8 cellular contexts compared by ENCODE assay signal in the genomic region with DNA sequence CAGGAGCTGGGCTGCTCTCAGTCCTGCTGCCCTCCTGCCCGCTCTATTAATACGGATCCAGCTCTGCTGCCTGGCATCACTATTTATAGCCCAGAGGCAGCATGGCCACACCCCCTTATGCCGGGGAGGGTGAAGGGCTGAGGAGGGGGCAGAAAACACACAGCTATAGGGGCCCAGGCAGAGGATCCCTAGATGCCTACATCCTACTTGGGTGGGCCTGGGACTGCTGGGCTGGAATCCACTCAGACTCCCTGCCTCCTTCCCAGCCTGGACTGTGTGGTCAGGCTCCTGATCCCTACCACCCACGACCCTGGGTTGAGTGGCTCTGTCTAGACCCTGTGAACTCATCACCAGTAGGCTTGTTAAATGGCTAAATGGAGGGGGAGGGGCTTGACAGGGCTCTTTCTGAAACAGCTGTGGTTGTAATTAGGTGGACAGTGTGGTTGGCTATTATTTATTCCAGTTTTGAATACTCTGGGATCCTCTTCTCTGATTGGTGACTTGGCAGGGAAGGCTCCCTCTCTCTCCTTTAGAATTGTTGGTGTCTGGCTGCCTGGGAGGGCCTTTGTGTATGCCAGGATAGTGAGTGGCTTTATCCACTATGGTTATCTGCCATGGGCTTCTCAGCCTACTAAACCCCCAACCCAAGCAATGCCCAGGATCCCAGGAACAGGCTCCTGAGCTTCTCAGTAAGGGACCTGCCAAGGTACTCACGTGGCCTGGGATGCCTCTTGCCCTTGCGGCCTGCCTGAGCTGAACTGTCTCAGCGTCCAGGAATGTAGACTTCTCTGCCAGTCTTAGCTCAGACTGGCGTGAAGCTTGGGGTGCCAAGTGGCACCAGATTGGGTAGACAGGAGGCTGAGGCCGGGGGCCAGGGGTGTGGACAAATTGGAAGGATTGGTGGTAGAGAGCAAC. TPM values are rescaled to one million over a fixed set of nuclear protein-coding genes. Genes with fewer than 3 reads are reported as not detected.
DNase-seq lines count a peak whose midpoint lies in the region; ATAC-seq and TF ChIP-seq lines count a peak whose summit lies in the region.

No MANE protein-coding gene starts in this region.

- ATAC-seq in Panc1 (peak; percentile 36; the same call in 1 of the 2 replicates), HG02840 (IDR thresholded peaks at IDR 0.05; ENCODE audit: low FRiP score, unreplicated experiment) (no peak)
- no peak for ATAC-seq in activated CD8-positive, alpha-beta T cell treated with anti-CD3 and anti-CD28 coated beads for 36 hours

- TF ChIP-seq CTCF in Panc1 (IDR thresholded peaks at IDR 0.05), result no peak
- TF ChIP-seq CTCF in osteoblast (IDR thresholded peaks at IDR 0.05; ENCODE audit: extremely low read depth, low read depth, low read length), result no peak
- TF ChIP-seq CTCF in activated CD8-positive, alpha-beta T cell treated with anti-CD3 and anti-CD28 coated beads for 36 hours (IDR thresholded peaks at IDR 0.05), result no peak

- H3K4me1 Mint-ChIP-seq in activated T-helper 2 cell treated with anti-CD3 and anti-CD28 coated beads, Interferon-gamma antibody, Interleukin-2, Interleukin-4, amounts not matched to agents 10 μg/mL and 5 μg/mL and 100 μg/mL, durations not matched to agents 14 hours and 24 hours and 36 hours (ENCODE audit: low read depth), result peaks cover 8% of the 10 kb centered on the region
- H3K4me1 Mint-ChIP-seq in activated CD8-positive, alpha-beta T cell treated with anti-CD3 and anti-CD28 coated beads for 36 hours (ENCODE audit: low read depth), result peaks cover 9% of the 10 kb centered on the region

- H3K27me3 Mint-ChIP-seq in activated T-helper 2 cell treated with anti-CD3 and anti-CD28 coated beads, Interferon-gamma antibody, Interleukin-2, Interleukin-4, amounts not matched to agents 10 μg/mL and 5 μg/mL and 100 μg/mL, durations not matched to agents 14 hours and 24 hours and 36 hours (ENCODE audit: low read depth), result peaks cover 12% of the 10 kb centered on the region
- H3K27me3 Mint-ChIP-seq in activated CD8-positive, alpha-beta T cell treated with anti-CD3 and anti-CD28 coated beads for 36 hours, result peaks cover 14% of the 10 kb centered on the region

- H3K27ac ChIP-seq in Panc1 (ENCODE audit: low read length), result peak overlapping the region; percentile 96
- peak overlapping the region; percentile 96 for H3K27ac ChIP-seq in osteoblast (ENCODE audit: low read depth, low read length)

- 0 out of 2 replicates have a peak, but pooled peaks cover 3% of the 10 kb centered on the region for H3K36me3 ChIP-seq in Panc1 (ENCODE audit: control insufficient read depth, insufficient read depth, low read length)
- peaks cover 36% of the 10 kb centered on the region for H3K36me3 ChIP-seq in osteoblast (ENCODE audit: insufficient read depth, low read length)

- DNase-seq in HCEC 1CT, result peak; percentile 71
- DNase-seq in Panc1 (ENCODE audit: low read depth, low spot score), result no peak
- peak; percentile 83 for DNase-seq in fibroblast of gingiva (ENCODE audit: low read depth)
- DNase-seq in osteoblast (ENCODE audit: insufficient read length, low spot score, missing footprints), result peak; percentile 96
- no peak for DNase-seq in activated CD8-positive, alpha-beta memory T cell treated with anti-CD3 and anti-CD28 coated beads, Interleukin-2, amount 50 U/mL, for 4 hours
- no peak for DNase-seq in activated T-helper 2 cell treated with anti-CD3 and anti-CD28 coated beads, Interferon-gamma antibody, Interleukin-2, Interleukin-4, amounts not matched to agents 10 μg/mL and 5 μg/mL and 100 μg/mL, durations not matched to agents 14 hours and 24 hours and 36 hours (ENCODE audit: low spot score)
- DNase-seq in activated CD8-positive, alpha-beta T cell treated with anti-CD3 and anti-CD28 coated beads for 36 hours, result no peak

- no peaks in the 10 kb centered on the region for H3K9me3 ChIP-seq in Panc1 (ENCODE audit: control insufficient read depth, insufficient read depth, low read depth, low read length)
- no peaks in the 10 kb centered on the region for H3K9me3 ChIP-seq in osteoblast (ENCODE audit: low read depth, low read length)

- peaks cover 21% of the 10 kb centered on the region for H4K20me1 ChIP-seq in osteoblast (ENCODE audit: insufficient read depth, low read length)

- peak overlapping the region; percentile 100 for H3K4me2 ChIP-seq in osteoblast (ENCODE audit: insufficient read depth, low read length)

- H3K4me3 ChIP-seq in Panc1 (ENCODE audit: low read depth in 2 of 2, low read length in 2 of 2) (peak overlapping the region; percentile 67 to 98), osteoblast (ENCODE audit: insufficient read depth, low read length) (peak overlapping the region; percentile 82)

- in situ Hi-C loops in Panc1 (cut with HindIII; ENCODE audit: low pct_unique_long_range_greater_than_20kb, low sequenced_read_pairs), result no loop called here

- H3K4me1 ChIP-seq in Panc1 (ENCODE audit: control insufficient read depth, insufficient read depth, low read length) (peaks cover 38% of the 10 kb centered on the region), osteoblast (ENCODE audit: insufficient read depth, low read length) (peaks cover 56% of the 10 kb centered on the region)

- POLR2A ChIA-PET in Panc1 (lab: Charles Lee), result interaction anchor here (0.5 to 0.6 kb wide), 2 partner anchors 597 to 1342 kb away, joined by 6 read pairs; no protein-coding TSS in a partner anchor
- POLR2A ChIA-PET in activated CD8-positive, alpha-beta T cell treated with anti-CD3 and anti-CD28 coated beads for 36 hours (lab: Charles Lee), result interaction anchor here (0.6 to 1.5 kb wide), 4 partner anchors 12 to 396 kb away, joined by 3 to 4 read pairs (median 3); partner anchors contain the start of genes RPS25 and TRAPPC4

- BruUV-seq in Panc1 (replicated peaks; lab: Mats Ljungman, UMichigan), result no TSS peak

- no peaks in the 10 kb centered on the region for H3K9me3 Mint-ChIP-seq in activated T-helper 2 cell treated with anti-CD3 and anti-CD28 coated beads, Interferon-gamma antibody, Interleukin-2, Interleukin-4, amounts not matched to agents 10 μg/mL and 5 μg/mL and 100 μg/mL, durations not matched to agents 14 hours and 24 hours and 36 hours
- H3K9me3 Mint-ChIP-seq in activated CD8-positive, alpha-beta T cell treated with anti-CD3 and anti-CD28 coated beads for 36 hours, result no peaks in the 10 kb centered on the region

- no peak overlapping the region for H3K27ac Mint-ChIP-seq in activated T-helper 2 cell treated with anti-CD3 and anti-CD28 coated beads, Interferon-gamma antibody, Interleukin-2, Interleukin-4, amounts not matched to agents 10 μg/mL and 5 μg/mL and 100 μg/mL, durations not matched to agents 14 hours and 24 hours and 36 hours
- H3K27ac Mint-ChIP-seq in activated CD8-positive, alpha-beta T cell treated with anti-CD3 and anti-CD28 coated beads for 36 hours, result no peak overlapping the region

- H3K4me3 Mint-ChIP-seq in activated T-helper 2 cell treated with anti-CD3 and anti-CD28 coated beads, Interferon-gamma antibody, Interleukin-2, Interleukin-4, amounts not matched to agents 10 μg/mL and 5 μg/mL and 100 μg/mL, durations not matched to agents 14 hours and 24 hours and 36 hours (ENCODE audit: low read depth), result no peak overlapping the region
- no peak overlapping the region for H3K4me3 Mint-ChIP-seq in activated CD8-positive, alpha-beta T cell treated with anti-CD3 and anti-CD28 coated beads for 36 hours

- no peak overlapping the region for H2AFZ ChIP-seq in osteoblast (ENCODE audit: low read length)

- no peaks in the 10 kb centered on the region for H3K36me3 Mint-ChIP-seq in activated T-helper 2 cell treated with anti-CD3 and anti-CD28 coated beads, Interferon-gamma antibody, Interleukin-2, Interleukin-4, amounts not matched to agents 10 μg/mL and 5 μg/mL and 100 μg/mL, durations not matched to agents 14 hours and 24 hours and 36 hours (ENCODE audit: low read depth)
- no peaks in the 10 kb centered on the region for H3K36me3 Mint-ChIP-seq in activated CD8-positive, alpha-beta T cell treated with anti-CD3 and anti-CD28 coated beads for 36 hours (ENCODE audit: low read depth)

- intact Hi-C loops in Panc1 (cut with micrococcal nuclease; ENCODE audit: unreplicated experiment), result no loop called here
- intact Hi-C loops in activated T-helper 2 cell treated with anti-CD3 and anti-CD28 coated beads, Interferon-gamma antibody, Interleukin-2, Interleukin-4, amounts not matched to agents 10 μg/mL and 5 μg/mL and 100 μg/mL, durations not matched to agents 14 hours and 24 hours and 36 hours (cut with micrococcal nuclease), result no loop called here
- intact Hi-C loops in activated CD8-positive, alpha-beta T cell treated with anti-CD3 and anti-CD28 coated beads for 36 hours (cut with micrococcal nuclease), result no loop called here

- peaks cover 47% of the 10 kb centered on the region for H3K79me2 ChIP-seq in osteoblast (ENCODE audit: insufficient read depth, low read length)

- H3K27me3 ChIP-seq in Panc1 (ENCODE audit: control insufficient read depth, insufficient read depth, low read length), result no peaks in the 10 kb centered on the region
- H3K27me3 ChIP-seq in osteoblast (ENCODE audit: insufficient read depth, low read length), result no peaks in the 10 kb centered on the region

- CTCF ChIA-PET in Panc1 (lab: Charles Lee), result interaction anchor here (0.9 to 2.3 kb wide), 4 partner anchors 11 to 38 kb away, joined by 3 to 7 read pairs (median 3); no protein-coding TSS in a partner anchor
- CTCF ChIA-PET in activated CD8-positive, alpha-beta T cell treated with anti-CD3 and anti-CD28 coated beads for 36 hours (lab: Charles Lee), result interaction anchor here (0.7 to 2.2 kb wide), 7 partner anchors 11 to 36 kb away, joined by 3 to 7 read pairs (median 5); no protein-coding TSS in a partner anchor

RNA-seq across cellular contexts. Expression of gene PHLDB1, which starts 15.2 kb away (rescaled TPM):
- 97.7 TPM for total RNA-seq in Panc1 (2021; ENCODE audit: unreplicated experiment)
- polyA plus RNA-seq in Panc1 (2012; ENCODE audit: insufficient read length), result 93.5 TPM
- total RNA-seq in osteoblast, result 86.9 and 96.3 TPM in 2 replicates
- 2.1 and 2.2 TPM in 2 replicates for total RNA-seq in activated T-helper 2 cell treated with anti-CD3 and anti-CD28 coated beads, Interferon-gamma antibody, Interleukin-2, Interleukin-4, amounts not matched to agents 10 μg/mL and 5 μg/mL and 100 μg/mL, durations not matched to agents 14 hours and 24 hours and 36 hours
- total RNA-seq in activated CD8-positive, alpha-beta T cell treated with anti-CD3 and anti-CD28 coated beads for 36 hours, result 1 to 10 TPM; 3.0 to 5.1 TPM

RNA-seq across cellular contexts. Expression of gene ARCN1, which starts 50.4 kb away (rescaled TPM):
- total RNA-seq in Panc1 (2021; ENCODE audit: unreplicated experiment) (197 TPM), osteoblast (162 and 172 TPM in 2 replicates)
- 133 TPM for polyA plus RNA-seq in Panc1 (2012; ENCODE audit: insufficient read length)
- total RNA-seq in activated T-helper 2 cell treated with anti-CD3 and anti-CD28 coated beads, Interferon-gamma antibody, Interleukin-2, Interleukin-4, amounts not matched to agents 10 μg/mL and 5 μg/mL and 100 μg/mL, durations not matched to agents 14 hours and 24 hours and 36 hours, result 132 and 133 TPM in 2 replicates
- total RNA-seq in activated CD8-positive, alpha-beta T cell treated with anti-CD3 and anti-CD28 coated beads for 36 hours, result 100 to 1,000 TPM; 134 to 135 TPM

RNA-seq across cellular contexts. Expression of gene TREH, which starts 56.8 kb away (rescaled TPM):
- 0.05 TPM for total RNA-seq in Panc1 (2021; ENCODE audit: unreplicated experiment)
- polyA plus RNA-seq in Panc1 (2012; ENCODE audit: insufficient read length), result 0.12 TPM
- total RNA-seq in osteoblast, result not detected in 2 replicates
- not detected in 2 replicates for total RNA-seq in activated T-helper 2 cell treated with anti-CD3 and anti-CD28 coated beads, Interferon-gamma antibody, Interleukin-2, Interleukin-4, amounts not matched to agents 10 μg/mL and 5 μg/mL and 100 μg/mL, durations not matched to agents 14 hours and 24 hours and 36 hours
- total RNA-seq in activated CD8-positive, alpha-beta T cell treated with anti-CD3 and anti-CD28 coated beads for 36 hours, result not detected

RNA-seq across cellular contexts. Expression of gene IFT46, which starts 56.9 kb away (rescaled TPM):
- total RNA-seq in Panc1 (2021; ENCODE audit: unreplicated experiment) (2.5 TPM), osteoblast (31.8 and 37.7 TPM in 2 replicates)
- 4.1 TPM for polyA plus RNA-seq in Panc1 (2012; ENCODE audit: insufficient read length)
- 14.2 and 15.4 TPM in 2 replicates for total RNA-seq in activated T-helper 2 cell treated with anti-CD3 and anti-CD28 coated beads, Interferon-gamma antibody, Interleukin-2, Interleukin-4, amounts not matched to agents 10 μg/mL and 5 μg/mL and 100 μg/mL, durations not matched to agents 14 hours and 24 hours and 36 hours
- total RNA-seq in activated CD8-positive, alpha-beta T cell treated with anti-CD3 and anti-CD28 coated beads for 36 hours, result 10 to 100 TPM; 14.9 to 16.0 TPM

Comparison
In these comparisons a context has a peak if more than half of its experiments do, and no peak if none do; other contexts are left out.
1. DNase-seq: peak in HCEC 1CT (single experiment), fibroblast of gingiva (single experiment) and osteoblast (single experiment); none in Panc1 (single experiment), activated CD8-positive, alpha-beta memory T cell treated with anti-CD3 and anti-CD28 coated beads, Interleukin-2, amount 50 U/mL, for 4 hours (single experiment), activated T-helper 2 cell treated with anti-CD3 and anti-CD28 coated beads, Interferon-gamma antibody, Interleukin-2, Interleukin-4, amounts not matched to agents 10 μg/mL and 5 μg/mL and 100 μg/mL, durations not matched to agents 14 hours and 24 hours and 36 hours (single experiment) and activated CD8-positive, alpha-beta T cell treated with anti-CD3 and anti-CD28 coated beads for 36 hours (single experiment).
2. RNA of gene PHLDB1, which starts 15.2 kb away (total RNA-seq): 97.7 TPM in Panc1 (single experiment) and 86.9 to 96.3 TPM in osteoblast; 3.0 to 5.1 TPM in activated CD8-positive, alpha-beta T cell treated with anti-CD3 and anti-CD28 coated beads for 36 hours and 2.1 to 2.2 TPM in activated T-helper 2 cell treated with anti-CD3 and anti-CD28 coated beads, Interferon-gamma antibody, Interleukin-2, Interleukin-4, amounts not matched to agents 10 μg/mL and 5 μg/mL and 100 μg/mL, durations not matched to agents 14 hours and 24 hours and 36 hours; every median in the first group is over 10 times any median in the second.